ENCODE assay signal across 2 cellular contexts in the genomic region with DNA sequence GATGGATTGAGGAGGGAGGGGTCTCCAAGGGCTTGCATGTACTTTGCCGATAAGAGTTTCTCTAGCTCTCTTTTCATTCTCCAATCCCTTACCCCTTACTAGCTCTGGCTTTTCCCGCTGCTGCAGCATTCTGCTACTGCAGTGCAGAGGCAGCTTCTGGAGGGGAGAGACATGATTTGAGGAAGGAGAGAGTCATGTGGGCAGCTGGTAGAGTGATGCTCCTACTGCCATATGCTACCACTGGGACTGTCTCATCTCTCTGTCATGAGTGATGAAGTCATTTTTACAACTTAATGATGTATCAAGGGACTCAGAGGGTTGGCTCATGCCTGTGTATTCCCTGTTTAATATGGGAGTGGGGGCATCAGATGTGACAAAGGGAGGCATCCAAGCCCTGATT.
TF ChIP-seq lines count a peak whose summit lies in the region.

No MANE protein-coding gene starts in this region.

TF ChIP-seq in GM23338, 12 proteins besides CTCF, POLR2A, EP300 and RAD21:
- TF ChIP-seq EZH2 (IDR thresholded peaks at IDR 0.05; ENCODE audit: low read depth, unreplicated experiment) = no peak
- no peak for TF ChIP-seq NANOG (IDR thresholded peaks at IDR 0.05; ENCODE audit: borderline replicate concordance)
- no peak for TF ChIP-seq POLR2AphosphoS5 (IDR thresholded peaks at IDR 0.05; ENCODE audit: low read depth)
- TF ChIP-seq ZNF114 (CRISPR knock-in tag; IDR thresholded peaks at IDR 0.05) = no peak

TF ChIP-seq in H1, 55 proteins besides CTCF, POLR2A, EP300 and RAD21:
- TF ChIP-seq, protein P1, sequence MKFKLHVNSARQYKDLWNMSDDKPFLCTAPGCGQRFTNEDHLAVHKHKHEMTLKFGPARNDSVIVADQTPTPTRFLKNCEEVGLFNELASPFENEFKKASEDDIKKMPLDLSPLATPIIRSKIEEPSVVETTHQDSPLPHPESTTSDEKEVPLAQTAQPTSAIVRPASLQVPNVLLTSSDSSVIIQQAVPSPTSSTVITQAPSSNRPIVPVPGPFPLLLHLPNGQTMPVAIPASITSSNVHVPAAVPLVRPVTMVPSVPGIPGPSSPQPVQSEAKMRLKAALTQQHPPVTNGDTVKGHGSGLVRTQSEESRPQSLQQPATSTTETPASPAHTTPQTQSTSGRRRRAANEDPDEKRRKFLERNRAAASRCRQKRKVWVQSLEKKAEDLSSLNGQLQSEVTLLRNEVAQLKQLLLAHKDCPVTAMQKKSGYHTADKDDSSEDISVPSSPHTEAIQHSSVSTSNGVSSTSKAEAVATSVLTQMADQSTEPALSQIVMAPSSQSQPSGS (IDR thresholded peaks at IDR 0.05; ENCODE audit: low read length) = no peak
- TF ChIP-seq ZNF274 (IDR thresholded peaks at IDR 0.05; ENCODE audit: borderline replicate concordance, extremely low read depth, low read length) = no peak
- TF ChIP-seq GTF2F1 (IDR thresholded peaks at IDR 0.05; ENCODE audit: borderline replicate concordance, low read depth, low read length) = no peak
- TF ChIP-seq, protein P2, sequence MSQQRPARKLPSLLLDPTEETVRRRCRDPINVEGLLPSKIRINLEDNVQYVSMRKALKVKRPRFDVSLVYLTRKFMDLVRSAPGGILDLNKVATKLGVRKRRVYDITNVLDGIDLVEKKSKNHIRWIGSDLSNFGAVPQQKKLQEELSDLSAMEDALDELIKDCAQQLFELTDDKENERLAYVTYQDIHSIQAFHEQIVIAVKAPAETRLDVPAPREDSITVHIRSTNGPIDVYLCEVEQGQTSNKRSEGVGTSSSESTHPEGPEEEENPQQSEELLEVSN (IDR thresholded peaks at IDR 0.05) = 0 out of 2 replicates have a peak, but pooled peaks have one; percentile 16
- no peak for TF ChIP-seq TEAD4 (IDR thresholded peaks at IDR 0.05; ENCODE audit: low read depth, low read length)
- no peak for TF ChIP-seq SIX5 (IDR thresholded peaks at IDR 0.05; ENCODE audit: low read depth, low read length)
- TF ChIP-seq SIRT6 (IDR thresholded peaks at IDR 0.05; ENCODE audit: low read length) = no peak
